ENCODE assay signal across 4 cellular contexts in genomic region chr17:50046179-50046578, GRCh38.
A peak's percentile ranks its signal among the peaks of the same experiment; 100 is the strongest.
TF ChIP-seq lines count a peak whose summit lies in the region.

No MANE protein-coding gene starts in this region.

TF ChIP-seq in SK-N-SH, 30 proteins besides CTCF, POLR2A, EP300 and RAD21:
- TF ChIP-seq MEF2A (IDR thresholded peaks at IDR 0.05; ENCODE audit: borderline replicate concordance, low read depth), result no peak
- TF ChIP-seq NFIC (IDR thresholded peaks at IDR 0.05; ENCODE audit: borderline replicate concordance), result peak; percentile 73

TF ChIP-seq in SK-N-SH treated with all-trans-retinoic acid at 6 μM for 48 hours, 23 proteins besides CTCF, POLR2A, EP300 and RAD21 (continues in another document):
- no peak for TF ChIP-seq ZNF70 (CRISPR knock-in tag; IDR thresholded peaks at IDR 0.05)
- TF ChIP-seq ESRRG (CRISPR knock-in tag; IDR thresholded peaks at IDR 0.05), result no peak
- TF ChIP-seq OSR1 (CRISPR knock-in tag; IDR thresholded peaks at IDR 0.05), result no peak
- no peak for TF ChIP-seq BACH2 (CRISPR knock-in tag; IDR thresholded peaks at IDR 0.05; ENCODE audit: borderline replicate concordance)
- TF ChIP-seq RARB (CRISPR knock-in tag; IDR thresholded peaks at IDR 0.05), result no peak
- no peak for TF ChIP-seq TOX (CRISPR knock-in tag; IDR thresholded peaks at IDR 0.05; ENCODE audit: borderline replicate concordance)
- no peak for TF ChIP-seq GLIS3 (CRISPR knock-in tag; IDR thresholded peaks at IDR 0.05)
- TF ChIP-seq CSRNP3 (CRISPR knock-in tag; IDR thresholded peaks at IDR 0.05), result no peak
- no peak for TF ChIP-seq TSHZ2 (CRISPR knock-in tag; IDR thresholded peaks at IDR 0.05)
- no peak for TF ChIP-seq ZC3H10 (CRISPR knock-in tag; IDR thresholded peaks at IDR 0.05)
- TF ChIP-seq ZFP30 (CRISPR knock-in tag; IDR thresholded peaks at IDR 0.05), result no peak
- no peak for TF ChIP-seq ZNF565 (CRISPR knock-in tag; conservative IDR thresholded peaks at IDR 0.05; ENCODE audit: low read depth)
- TF ChIP-seq SNAI2 (CRISPR knock-in tag; IDR thresholded peaks at IDR 0.05), result no peak
- no peak for TF ChIP-seq ARNTL (CRISPR knock-in tag; IDR thresholded peaks at IDR 0.05; ENCODE audit: borderline replicate concordance, low read depth)
- no peak for TF ChIP-seq ZNF8 (CRISPR knock-in tag; IDR thresholded peaks at IDR 0.05)
- TF ChIP-seq ZFP3 (CRISPR knock-in tag; IDR thresholded peaks at IDR 0.05), result no peak

TF ChIP-seq in HEK293, 187 proteins besides CTCF, POLR2A, EP300 and RAD21:
- TF ChIP-seq ZNF837 (tag by site-specific recombination; IDR thresholded peaks at IDR 0.05), result no peak
- TF ChIP-seq ZNF335 (tag by site-specific recombination; conservative IDR thresholded peaks at IDR 0.05), result peak; percentile 32; the same call in 1 of the 2 replicates

TF ChIP-seq in HepG2, 621 proteins besides CTCF, POLR2A, EP300 and RAD21:
- peak; percentile 61 for TF ChIP-seq HNRNPK (IDR thresholded peaks at IDR 0.05; ENCODE audit: low read depth, low read length, poor library complexity, severe bottlenecking)
- TF ChIP-seq TCF7L2 (IDR thresholded peaks at IDR 0.05; ENCODE audit: low read depth, low read length), result no peak
- no peak for TF ChIP-seq ZNF543 (CRISPR knock-in tag; IDR thresholded peaks at IDR 0.05)
- no peak for TF ChIP-seq ZBTB42 (CRISPR knock-in tag; IDR thresholded peaks at IDR 0.05)
- TF ChIP-seq U2AF2 (IDR thresholded peaks at IDR 0.05; ENCODE audit: low read depth, low read length), result no peak
- TF ChIP-seq ZSCAN30 (CRISPR knock-in tag; IDR thresholded peaks at IDR 0.05), result no peak
- no peak for TF ChIP-seq MIER2 (CRISPR knock-in tag; IDR thresholded peaks at IDR 0.05)
- no peak for TF ChIP-seq PRPF4 (IDR thresholded peaks at IDR 0.05; ENCODE audit: low read depth, low read length, poor library complexity, severe bottlenecking)
- no peak for TF ChIP-seq ZNF383 (CRISPR knock-in tag; IDR thresholded peaks at IDR 0.05; ENCODE audit: borderline replicate concordance)
- no peak for TF ChIP-seq ZNF160 (CRISPR knock-in tag; IDR thresholded peaks at IDR 0.05)
- TF ChIP-seq TAF15 (IDR thresholded peaks at IDR 0.05; ENCODE audit: low read depth, low read length, poor library complexity, severe bottlenecking), result no peak
- no peak for TF ChIP-seq NBN (conservative IDR thresholded peaks at IDR 0.05)
- no peak for TF ChIP-seq BATF2 (CRISPR knock-in tag; IDR thresholded peaks at IDR 0.05)
- TF ChIP-seq LCORL (IDR thresholded peaks at IDR 0.05), result peak; percentile 90
- TF ChIP-seq LCORL (CRISPR knock-in tag; IDR thresholded peaks at IDR 0.05), result no peak
